In genomic region chr16:70590722-70591438, GRCh38 we compare ENCODE assay signal across 18 cellular contexts. TPM values are rescaled to one million over a fixed set of nuclear protein-coding genes. Genes with fewer than 3 reads are reported as not detected.
DNase-seq lines count a peak whose midpoint lies in the region; ATAC-seq, FAIRE-seq and TF ChIP-seq lines count a peak whose summit lies in the region.
"Had no signal": no experiment of that assay in that cellular context is flagged by ENCODE, and none has a peak within 500 bp of the region (broad histone marks: within the 10 kb centered on the region; RNA-seq: fewer than 3 reads in every experiment).

No MANE protein-coding gene starts in this region.

- H3K9me3 ChIP-seq in ascending aorta (no peaks in the 10 kb centered on the region), heart right ventricle (peaks cover 0 to 5% (median 0%) of the 10 kb centered on the region in 11 donors), pancreas (no peaks in the 10 kb centered on the region)

- H3K36me3 ChIP-seq in ascending aorta = no peaks in the 10 kb centered on the region
- H3K36me3 ChIP-seq in heart right ventricle = no peaks in the 10 kb centered on the region
- H3K36me3 ChIP-seq in pancreas = no peaks in the 10 kb centered on the region
- H3K36me3 ChIP-seq: neural progenitor cell had no signal

- intact Hi-C loops in ascending aorta (cut with DNase I) = loop anchor here (2.0 kb wide), 1 partner anchor 44 kb away; no protein-coding TSS in a partner anchor
- intact Hi-C loops in heart right ventricle (cut with DNase I) = no loop called here
- intact Hi-C loops in pancreas (cut with DNase I) = no loop called here

- WGBS in heart right ventricle, 2 donors = 57 to 58% methylated on average over 20 of the region's 20 CpGs
- 61 to 62% methylated on average over 19 to 20 of the region's 20 CpGs for WGBS in pancreas, 2 donors

- peak in 1 of 2 donors; percentile 86 for DNase-seq in ascending aorta (ENCODE audit: low spot score in 2 of 2)
- peak; percentile 26 to 28 for DNase-seq in heart right ventricle
- no peak for DNase-seq in pancreas
- DNase-seq in type B pancreatic cell (ENCODE audit: extremely low spot score, unreplicated experiment) = no peak
- no peak for DNase-seq in NCI-H1048 (lab: John Stamatoyannopoulos, UW)
- no peak for DNase-seq in NCI-H1417 (lab: John Stamatoyannopoulos, UW)
- DNase-seq in DMS 273 (lab: John Stamatoyannopoulos, UW; ENCODE audit: unreplicated experiment) = no peak
- DNase-seq: activated CD4-positive, alpha-beta T cell treated with anti-CD3 and anti-CD28 coated beads for 48 hours; activated T-cell treated with anti-CD3 and anti-CD28 coated beads, Interleukin-2, amount 50 U/mL, for 48 hours; CD4-positive, alpha-beta memory T cell; effector CD8-positive, alpha-beta T cell; GOT3; Kasumi-1; NCI-H1930; stimulated activated CD4-positive, alpha-beta T cell treated with anti-CD3 and anti-CD28 coated beads, Interleukin-12 subunit alpha, Interleukin-12 subunit beta, amount 100 ng/mL, for 4 hours; T-helper 17 cell had no signal

- peak; percentile 20 to 58 (median 30) for ATAC-seq in heart right ventricle
- ATAC-seq in pancreas = peak in 3 of 4 donors; percentile 24 to 37 (median 33)
- ATAC-seq: T-helper 17 cell had no signal

- H3K4me1 ChIP-seq in ascending aorta (peaks cover 16 to 49% of the 10 kb centered on the region in 2 donors), heart right ventricle (peaks cover 14 to 65% (median 44%) of the 10 kb centered on the region in 9 donors), pancreas (no peaks in the 10 kb centered on the region)
- H3K4me1 ChIP-seq: neural progenitor cell had no signal

- H3K27ac ChIP-seq in ascending aorta = peak overlapping the region; percentile 89 to 92
- peak overlapping the region in 9 of 10 donors; percentile 40 to 79 (median 58) for H3K27ac ChIP-seq in heart right ventricle
- H3K27ac ChIP-seq in pancreas = peak overlapping the region in 2 of 4 donors; percentile 49 to 70
- H3K27ac ChIP-seq: neural progenitor cell had no signal

- no peak for TF ChIP-seq CTCF in ascending aorta (IDR thresholded peaks at IDR 0.05)
- no peak for TF ChIP-seq CTCF in heart right ventricle (IDR thresholded peaks at IDR 0.05)
- TF ChIP-seq CTCF in pancreas (IDR thresholded peaks at IDR 0.05) = no peak
- TF ChIP-seq CTCF in type B pancreatic cell (conservative IDR thresholded peaks at IDR 0.05) = no peak

- peak overlapping the region; percentile 31 for H3K27ac Mint-ChIP-seq in type B pancreatic cell
- H3K27ac Mint-ChIP-seq: T-helper 17 cell had no signal

- peaks cover 11% of the 10 kb centered on the region for H3K4me1 Mint-ChIP-seq in type B pancreatic cell (ENCODE audit: unreplicated experiment)
- H3K4me1 Mint-ChIP-seq: CD4-positive, alpha-beta memory T cell had no signal

- H3K4me3 ChIP-seq in ascending aorta (no peak overlapping the region), heart right ventricle (peak overlapping the region in 3 of 10 donors; percentile 4 to 24 (median 11)), pancreas (no peak overlapping the region)
- H3K4me3 ChIP-seq: neural progenitor cell had no signal

- no peaks in the 10 kb centered on the region for H3K27me3 Mint-ChIP-seq in type B pancreatic cell
- H3K27me3 Mint-ChIP-seq: CD4-positive, alpha-beta memory T cell; T-helper 17 cell had no signal

- no peak overlapping the region for H3K4me3 Mint-ChIP-seq in type B pancreatic cell
- H3K4me3 Mint-ChIP-seq: CD4-positive, alpha-beta memory T cell; neural progenitor cell; T-helper 17 cell had no signal

- H3K27me3 ChIP-seq in ascending aorta (no peaks in the 10 kb centered on the region), heart right ventricle (no peaks in the 10 kb centered on the region), pancreas (no peaks in the 10 kb centered on the region)
- H3K27me3 ChIP-seq: neural progenitor cell had no signal

- H3K36me3 Mint-ChIP-seq in type B pancreatic cell = no peaks in the 10 kb centered on the region
- H3K36me3 Mint-ChIP-seq: CD4-positive, alpha-beta memory T cell; neural progenitor cell had no signal

- no peaks in the 10 kb centered on the region for H3K9me3 Mint-ChIP-seq in type B pancreatic cell
- H3K9me3 Mint-ChIP-seq: CD4-positive, alpha-beta memory T cell; neural progenitor cell had no signal

- FAIRE-seq in pancreas (lab: Jason Lieb, UNC) = no peak
- FAIRE-seq: astrocyte had no signal

RNA-seq across cellular contexts. Expression of gene IL34, which starts 55.5 kb away (rescaled TPM):
- total RNA-seq in ascending aorta (116 TPM), heart right ventricle (1 to 10 TPM in 8 of 10 donors, under 1 TPM in 2; 0.37 to 4.4 (median 2.1) TPM), pancreas (1 to 10 TPM in 4 of 6 donors, under 1 TPM in 2; 0.51 to 3.9 (median 1.2) TPM), type B pancreatic cell (ENCODE audit: low replicate concordance) (0.40 TPM in 1 of 2 replicates, not detected in the other)
- polyA plus RNA-seq in heart right ventricle (1 to 10 TPM in 1 of 2 donors, under 1 TPM in 1; 0.72 to 2.7 TPM), pancreas (1 to 10 TPM; 2.6 to 2.7 TPM)
- total RNA-seq: CD4-positive, alpha-beta memory T cell had no signal
- polyA plus RNA-seq: CD4-positive, alpha-beta memory T cell had no signal

Comparison
In these comparisons a context has a peak if more than half of its experiments do, and no peak if none do; other contexts are left out.
1. DNase-seq: peak in heart right ventricle (2 of 2); none in pancreas (0 of 6), type B pancreatic cell (single experiment), NCI-H1048 (single experiment), NCI-H1417 (0 of 3) and DMS 273 (single experiment).
2. RNA of gene IL34, which starts 55.5 kb away (total RNA-seq): 116 TPM in ascending aorta (single experiment); 0.37 to 4.4 TPM in heart right ventricle, 0.51 to 3.9 TPM in pancreas and 0.40 TPM in type B pancreatic cell; every median in the first group is over 10 times any median in the second.